ENCODE assay signal across 7 cellular contexts in the genomic region with DNA sequence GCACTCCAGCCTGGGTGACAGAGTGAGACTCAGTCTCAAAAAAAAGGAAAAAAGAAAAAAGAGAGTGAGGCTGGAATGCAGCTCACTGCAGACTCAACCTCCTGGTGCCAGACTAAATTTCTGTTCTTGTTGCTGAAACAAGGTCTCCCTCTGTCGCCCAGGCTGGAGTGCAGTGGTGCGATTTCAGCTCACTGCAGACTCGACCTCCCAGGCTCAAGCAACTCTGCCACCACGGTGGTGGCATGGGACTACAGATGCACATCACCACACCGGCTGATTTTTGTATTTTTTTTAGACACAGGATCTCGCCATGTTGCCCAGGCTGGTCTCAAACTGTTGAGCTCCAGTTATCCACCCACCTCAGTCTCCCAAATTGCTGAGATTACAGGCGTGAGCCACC.
"Had no signal": no experiment of that assay in that cellular context is flagged by ENCODE, and none has a peak within 500 bp of the region (broad histone marks: within the 10 kb centered on the region; RNA-seq: fewer than 3 reads in every experiment).

No MANE protein-coding gene starts in this region.

- H3K27ac Mint-ChIP-seq: GM23338, HFFc6 had no signal

- H3K36me3 Mint-ChIP-seq: IgD-negative memory B cell had no signal

- H3K4me2 ChIP-seq: GM23338 had no signal

- DNase-seq: HFFc6 had no signal

- H3K9me3 ChIP-seq: HAP-1 had no signal

- H3K4me3 Mint-ChIP-seq: GM23338, HFFc6, IgD-negative memory B cell had no signal

- H3K4me1 ChIP-seq: HAP-1 had no signal

- H3K36me3 ChIP-seq: HAP-1 had no signal

- H3K27ac ChIP-seq: HL-60 had no signal

- H2AFZ ChIP-seq: GM23338 had no signal

- ATAC-seq: GM23338, HCT116, HepG2 had no signal

- H3K9me3 Mint-ChIP-seq: HFFc6, IgD-negative memory B cell had no signal

- H3K4me3 ChIP-seq: GM23338, HAP-1 had no signal

- H3K27me3 Mint-ChIP-seq: IgD-negative memory B cell had no signal

- H3K4me1 Mint-ChIP-seq: GM23338 had no signal
